7 cellular contexts compared by ENCODE assay signal in genomic region chr9:33401789-33402188, GRCh38. TPM values are rescaled to one million over a fixed set of nuclear protein-coding genes. Genes with fewer than 3 reads are reported as not detected.
"Had no signal": no experiment of that assay in that cellular context is flagged by ENCODE, and none has a peak within 500 bp of the region (broad histone marks: within the 10 kb centered on the region; RNA-seq: fewer than 3 reads in every experiment).

No MANE protein-coding gene starts in this region.

RNA-seq across cellular contexts. Expression of gene AQP7, which starts 0.6 kb away (rescaled TPM):
- total RNA-seq: activated CD4-positive, alpha-beta T cell treated with anti-CD3 and anti-CD28 coated beads, Interleukin-2, amount 10 ng/mL, durations not matched to agents 24 days and 14 days; activated CD8-positive, alpha-beta memory T cell treated with anti-CD3 and anti-CD28 coated beads for 36 hours; activated CD8-positive, alpha-beta T cell treated with anti-CD3 and anti-CD28 coated beads for 36 hours; activated T-cell treated with anti-CD3 and anti-CD28 coated beads, Interleukin-2, amount 50 U/mL, for 72 hours; activated T-helper 2 cell treated with anti-CD3 and anti-CD28 coated beads, Interferon-gamma antibody, Interleukin-2, Interleukin-4, amounts not matched to agents 10 μg/mL and 5 μg/mL and 100 μg/mL, durations not matched to agents 14 hours and 24 hours and 36 hours; PC-3; SJSA1 had no signal

RNA-seq across cellular contexts. Expression of gene AQP3, which starts 45.6 kb away (rescaled TPM):
- total RNA-seq: SJSA1 had no signal
